ENCODE assay signal across 9 cellular contexts in genomic region chr2:161063946-161064306, GRCh38.
DNase-seq lines count a peak whose midpoint lies in the region; ATAC-seq and TF ChIP-seq lines count a peak whose summit lies in the region.
"Had no signal": no experiment of that assay in that cellular context is flagged by ENCODE, and none has a peak within 500 bp of the region (broad histone marks: within the 10 kb centered on the region; RNA-seq: fewer than 3 reads in every experiment).

No MANE protein-coding gene starts in this region.

- H3K9me3 ChIP-seq in gastroesophageal sphincter = no peaks in the 10 kb centered on the region
- H3K9me3 ChIP-seq: thyroid gland had no signal

- peak overlapping the region in 3 of 4 donors; percentile 28 to 46 (median 45) for H3K27ac ChIP-seq in gastroesophageal sphincter
- H3K27ac ChIP-seq: thyroid gland had no signal

- H3K27me3 Mint-ChIP-seq in activated CD4-positive, alpha-beta memory T cell treated with anti-CD3 and anti-CD28 coated beads for 36 hours = no peaks in the 10 kb centered on the region

- no peaks in the 10 kb centered on the region for H3K9me3 Mint-ChIP-seq in activated CD4-positive, alpha-beta memory T cell treated with anti-CD3 and anti-CD28 coated beads for 36 hours

- no peaks in the 10 kb centered on the region for H3K36me3 Mint-ChIP-seq in activated CD4-positive, alpha-beta memory T cell treated with anti-CD3 and anti-CD28 coated beads for 36 hours

- H3K4me3 ChIP-seq in gastroesophageal sphincter = no peak overlapping the region
- H3K4me3 ChIP-seq: thyroid gland had no signal

- H3K27me3 ChIP-seq in gastroesophageal sphincter = no peaks in the 10 kb centered on the region
- H3K27me3 ChIP-seq: thyroid gland had no signal

- DNase-seq in NCI-H1048 (lab: John Stamatoyannopoulos, UW) = no peak
- no peak for DNase-seq in activated CD4-positive, alpha-beta memory T cell treated with anti-CD3 and anti-CD28 coated beads for 36 hours
- no peak for DNase-seq in SKM-1 (lab: John Stamatoyannopoulos, UW; ENCODE audit: unreplicated experiment)
- no peak for DNase-seq in GM20000 (ENCODE audit: low spot score)

- CTCF ChIA-PET in activated CD4-positive, alpha-beta memory T cell treated with anti-CD3 and anti-CD28 coated beads for 36 hours (lab: Charles Lee) = interaction anchor here (0.6 to 3.9 kb wide), 66 partner anchors 9 to 978 kb away, joined by 3 to 48 read pairs (median 5); no protein-coding TSS in a partner anchor

- no peak for TF ChIP-seq CTCF in gastroesophageal sphincter (IDR thresholded peaks at IDR 0.05)
- no peak for TF ChIP-seq CTCF in GM20000 (IDR thresholded peaks at IDR 0.05; ENCODE audit: extremely low read depth, missing control alignments)

- H3K27ac Mint-ChIP-seq in activated CD4-positive, alpha-beta memory T cell treated with anti-CD3 and anti-CD28 coated beads for 36 hours = no peak overlapping the region

- ATAC-seq in GM18511 (IDR thresholded peaks at IDR 0.05; ENCODE audit: unreplicated experiment) = peak; percentile 47
- peak; percentile 35 for ATAC-seq in GM21619 (IDR thresholded peaks at IDR 0.05; ENCODE audit: unreplicated experiment)
- ATAC-seq in HG03460 (IDR thresholded peaks at IDR 0.05; ENCODE audit: unreplicated experiment) = peak; percentile 31
- no peak for ATAC-seq in gastroesophageal sphincter

- no peaks in the 10 kb centered on the region for H3K36me3 ChIP-seq in gastroesophageal sphincter
- H3K36me3 ChIP-seq: thyroid gland had no signal

- H3K4me1 ChIP-seq in gastroesophageal sphincter = peaks cover 0 to 20% (median 10%) of the 10 kb centered on the region in 3 donors

- no peak for TF ChIP-seq EP300 in gastroesophageal sphincter (IDR thresholded peaks at IDR 0.05)

- H3K4me1 Mint-ChIP-seq in activated CD4-positive, alpha-beta memory T cell treated with anti-CD3 and anti-CD28 coated beads for 36 hours (ENCODE audit: low read depth) = peaks cover 10% of the 10 kb centered on the region

- 3 to 23% methylated on average over 2 of the region's 2 CpGs for WGBS in gastroesophageal sphincter (ENCODE audit: low coverage in 1 of 2), 2 donors

- no peak for TF ChIP-seq POLR2A in gastroesophageal sphincter (IDR thresholded peaks at IDR 0.05)

- POLR2A ChIA-PET in activated CD4-positive, alpha-beta memory T cell treated with anti-CD3 and anti-CD28 coated beads for 36 hours (lab: Charles Lee) = no interaction called here

- intact Hi-C loops in activated CD4-positive, alpha-beta memory T cell treated with anti-CD3 and anti-CD28 coated beads for 36 hours (cut with micrococcal nuclease) = loop anchor here (1.0 to 5.0 kb wide), 3 partner anchors 72 to 954 kb away; no protein-coding TSS in a partner anchor

- H3K4me3 Mint-ChIP-seq in activated CD4-positive, alpha-beta memory T cell treated with anti-CD3 and anti-CD28 coated beads for 36 hours = no peak overlapping the region
